ENCODE assay signal across 8 cellular contexts in the genomic region with DNA sequence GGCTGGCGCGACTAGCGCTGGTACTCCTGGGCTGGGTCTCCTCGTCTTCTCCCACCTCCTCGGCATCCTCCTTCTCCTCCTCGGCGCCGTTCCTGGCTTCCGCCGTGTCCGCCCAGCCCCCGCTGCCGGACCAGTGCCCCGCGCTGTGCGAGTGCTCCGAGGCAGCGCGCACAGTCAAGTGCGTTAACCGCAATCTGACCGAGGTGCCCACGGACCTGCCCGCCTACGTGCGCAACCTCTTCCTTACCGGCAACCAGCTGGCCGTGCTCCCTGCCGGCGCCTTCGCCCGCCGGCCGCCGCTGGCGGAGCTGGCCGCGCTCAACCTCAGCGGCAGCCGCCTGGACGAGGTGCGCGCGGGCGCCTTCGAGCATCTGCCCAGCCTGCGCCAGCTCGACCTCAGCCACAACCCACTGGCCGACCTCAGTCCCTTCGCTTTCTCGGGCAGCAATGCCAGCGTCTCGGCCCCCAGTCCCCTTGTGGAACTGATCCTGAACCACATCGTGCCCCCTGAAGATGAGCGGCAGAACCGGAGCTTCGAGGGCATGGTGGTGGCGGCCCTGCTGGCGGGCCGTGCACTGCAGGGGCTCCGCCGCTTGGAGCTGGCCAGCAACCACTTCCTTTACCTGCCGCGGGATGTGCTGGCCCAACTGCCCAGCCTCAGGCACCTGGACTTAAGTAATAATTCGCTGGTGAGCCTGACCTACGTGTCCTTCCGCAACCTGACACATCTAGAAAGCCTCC. TPM values are rescaled to one million over a fixed set of nuclear protein-coding genes. Genes with fewer than 3 reads are reported as not detected.
DNase-seq lines count a peak whose midpoint lies in the region; ATAC-seq, FAIRE-seq and TF ChIP-seq lines count a peak whose summit lies in the region.

No MANE protein-coding gene starts in this region.

- peak; percentile 64 to 68 for ATAC-seq in A549
- peak; percentile 20 for ATAC-seq in GM18498 (IDR thresholded peaks at IDR 0.05; ENCODE audit: unreplicated experiment)
- ATAC-seq in body of pancreas = peak; percentile 51
- peak; percentile 60 for ATAC-seq in stimulated activated effector memory CD8-positive, alpha-beta T cell treated with anti-CD3 and anti-CD28 coated beads, Interleukin-12 subunit alpha, Interleukin-12 subunit beta, amount 100 ng/mL, for 72 hours
- ATAC-seq in HG02840 (IDR thresholded peaks at IDR 0.05; ENCODE audit: low FRiP score, unreplicated experiment) = no peak

- no peak for TF ChIP-seq EP300 in A549 (IDR thresholded peaks at IDR 0.05)

- H3K27ac ChIP-seq in A549 = peak overlapping the region; percentile 96 to 98
- peak overlapping the region in 3 of 4 donors; percentile 57 to 86 (median 64) for H3K27ac ChIP-seq in body of pancreas

- no peaks in the 10 kb centered on the region for H3K9me3 Mint-ChIP-seq in stimulated activated effector memory CD8-positive, alpha-beta T cell treated with anti-CD3 and anti-CD28 coated beads, Interleukin-12 subunit alpha, Interleukin-12 subunit beta, amount 100 ng/mL, for 72 hours

- intact Hi-C loops in body of pancreas (cut with DNase I) = no loop called here

- FAIRE-seq in A549 (lab: Jason Lieb, UNC) = no peak

- 60% methylated on average over 3 of the region's 67 CpGs for WGBS in A549 (ENCODE audit: missing lambda C conversion rate)
- WGBS in body of pancreas, 2 donors = 6 to 23% methylated on average over 24 to 67 of the region's 67 CpGs

- peak overlapping the region; percentile 85 for H3K4me3 Mint-ChIP-seq in stimulated activated effector memory CD8-positive, alpha-beta T cell treated with anti-CD3 and anti-CD28 coated beads, Interleukin-12 subunit alpha, Interleukin-12 subunit beta, amount 100 ng/mL, for 72 hours

- H3K27ac Mint-ChIP-seq in stimulated activated effector memory CD8-positive, alpha-beta T cell treated with anti-CD3 and anti-CD28 coated beads, Interleukin-12 subunit alpha, Interleukin-12 subunit beta, amount 100 ng/mL, for 72 hours = peak overlapping the region; percentile 68

- H3K4me1 ChIP-seq in A549 (peaks cover 27% of the 10 kb centered on the region; the same call in 2 of the 3 replicates), body of pancreas (peaks cover 17% of the 10 kb centered on the region)

- H3K4me3 ChIP-seq in A549 (peak overlapping the region; percentile 95), body of pancreas (peak overlapping the region; percentile 46 to 82)

- POLR2A ChIA-PET in A549 (lab: Yijun Ruan, JAX) = interaction anchor here (0.5 to 1.3 kb wide), 4 partner anchors 32 to 252 kb away, joined by 3 to 10 read pairs (median 4); no protein-coding TSS in a partner anchor

- H3K9me3 ChIP-seq in A549 = no peaks in the 10 kb centered on the region
- H3K9me3 ChIP-seq in body of pancreas = no peaks in the 10 kb centered on the region

- 0 out of 5 replicates have a peak, but pooled peaks of 1 of the 2 experiments have one; percentile 12 for TF ChIP-seq RAD21 in A549 (conservative IDR thresholded peaks at IDR 0.05 in 1 of 2, IDR thresholded peaks at IDR 0.05 in 1 of 2)

- DNase-seq in A549 (ENCODE audit: low read depth in 1 of 2, low spot score in 1 of 2) (peak; percentile 28 to 53), NCI-H146 treated with DMSO at 0.1 percent for 48 hours (lab: John Stamatoyannopoulos, UW; ENCODE audit: unreplicated experiment) (peak; percentile 58), body of pancreas (peak; percentile 27 to 44 (median 29)), islet precursor cell (peak; percentile 83)
- peak; percentile 6 to 51 for DNase-seq in stimulated activated effector memory CD8-positive, alpha-beta T cell treated with anti-CD3 and anti-CD28 coated beads, Interleukin-12 subunit alpha, Interleukin-12 subunit beta, amount 100 ng/mL, for 72 hours (ENCODE audit: low spot score in 2 of 2)
- DNase-seq in stimulated activated naive CD4-positive, alpha-beta T cell (lab: John Stamatoyannopoulos, UW) = no peak

- no peaks in the 10 kb centered on the region for H3K36me3 Mint-ChIP-seq in stimulated activated effector memory CD8-positive, alpha-beta T cell treated with anti-CD3 and anti-CD28 coated beads, Interleukin-12 subunit alpha, Interleukin-12 subunit beta, amount 100 ng/mL, for 72 hours

- peak overlapping the region; percentile 98 for H3K4me2 ChIP-seq in A549

- TF ChIP-seq CTCF in A549 (IDR thresholded peaks at IDR 0.05) (0 out of 3 replicates have a peak, but pooled peaks have one; percentile 6), body of pancreas (IDR thresholded peaks at IDR 0.05) (peak in 4 of 7 experiments; percentile 21 to 33 (median 28))

- no peak for TF ChIP-seq POLR2A in A549 (IDR thresholded peaks at IDR 0.05; ENCODE audit: low read length)
- TF ChIP-seq POLR2A in body of pancreas (IDR thresholded peaks at IDR 0.05) = no peak

- H3K27me3 ChIP-seq in body of pancreas = no peaks in the 10 kb centered on the region

- H3K36me3 ChIP-seq in body of pancreas (replicated peaks in 1 of 2; ENCODE audit: insufficient read depth in 1 of 2, low read depth in 2 of 2) = no peaks in the 10 kb centered on the region

- H3K4me1 Mint-ChIP-seq in stimulated activated effector memory CD8-positive, alpha-beta T cell treated with anti-CD3 and anti-CD28 coated beads, Interleukin-12 subunit alpha, Interleukin-12 subunit beta, amount 100 ng/mL, for 72 hours = peaks cover 25% of the 10 kb centered on the region

- CTCF ChIA-PET in A549 (lab: Yijun Ruan, JAX) = interaction anchor here (0.5 to 1.7 kb wide), 5 partner anchors 17 to 170 kb away, joined by 3 to 4 read pairs (median 4); no protein-coding TSS in a partner anchor

TF ChIP-seq in A549, 52 proteins besides CTCF, POLR2A, EP300 and RAD21:
- TF ChIP-seq FOXS1 (CRISPR knock-in tag; IDR thresholded peaks at IDR 0.05) (no peak), RFX5 (IDR thresholded peaks at IDR 0.05) (no peak), RCOR1 (IDR thresholded peaks at IDR 0.05; ENCODE audit: low read depth, low read length) (no peak), EHMT2 (IDR thresholded peaks at IDR 0.05; ENCODE audit: low read depth) (no peak), JUN (IDR thresholded peaks at IDR 0.05) (peak in 1 of 2 experiments; percentile 15; a peak in 1 of 5 replicates), NPAS2 (CRISPR knock-in tag; IDR thresholded peaks at IDR 0.05; ENCODE audit: borderline replicate concordance) (no peak), E2F6 (IDR thresholded peaks at IDR 0.05; ENCODE audit: borderline replicate concordance, low read depth) (peak; percentile 78), ESRRA (IDR thresholded peaks at IDR 0.05; ENCODE audit: borderline replicate concordance, low read length) (no peak), PHF8 (IDR thresholded peaks at IDR 0.05; ENCODE audit: borderline replicate concordance, low read depth) (no peak), BHLHE40 (IDR thresholded peaks at IDR 0.05; ENCODE audit: low read depth, low read length) (no peak), PBX3 (IDR thresholded peaks at IDR 0.05) (no peak), TP53 (CRISPR knock-in tag; IDR thresholded peaks at IDR 0.05) (no peak), CBX8 (IDR thresholded peaks at IDR 0.05) (no peak)
- TF ChIP-seq, protein P1, sequence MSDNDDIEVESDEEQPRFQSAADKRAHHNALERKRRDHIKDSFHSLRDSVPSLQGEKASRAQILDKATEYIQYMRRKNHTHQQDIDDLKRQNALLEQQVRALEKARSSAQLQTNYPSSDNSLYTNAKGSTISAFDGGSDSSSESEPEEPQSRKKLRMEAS (IDR thresholded peaks at IDR 0.05) = peak; percentile 63

RNA-seq across cellular contexts. Expression of gene TPBG, which starts 1.6 kb away (rescaled TPM):
- 47.1 and 54.4 TPM in 2 replicates for polyA plus RNA-seq in A549 (2011; rRNA removed)
- 18.6 and 25.4 TPM in 2 replicates for polyA plus RNA-seq in A549 (2012; cell fraction: cytosol; rRNA removed)
- polyA plus RNA-seq in A549 (2012; cell fraction: nucleus; rRNA removed) = 52.4 and 75.4 TPM in 2 replicates
- 25.3 to 33.2 TPM (median 32.2 TPM) in 3 replicates for polyA plus RNA-seq in A549 (2017; fragmentation: RNase III; extraction: RNeasy Plus Mini Kit Qiagen cat#74134 plus additional on column Dnase treatment)
- 17.4 and 20.1 TPM in 2 replicates for polyA minus RNA-seq in A549 (2011; rRNA and poly(A)+ RNA removed)
- 10 to 100 TPM; 10.4 to 10.9 TPM for total RNA-seq in body of pancreas

Comparison
In these comparisons a context has a peak if more than half of its experiments do, and no peak if none do; other contexts are left out.
1. DNase-seq: peak in A549 (2 of 2), NCI-H146 treated with DMSO at 0.1 percent for 48 hours (single experiment), body of pancreas (4 of 4), islet precursor cell (single experiment) and stimulated activated effector memory CD8-positive, alpha-beta T cell treated with anti-CD3 and anti-CD28 coated beads, Interleukin-12 subunit alpha, Interleukin-12 subunit beta, amount 100 ng/mL, for 72 hours (2 of 2); none in stimulated activated naive CD4-positive, alpha-beta T cell (0 of 6).